Comparison of ENCODE assay signal across 13 cellular contexts in genomic region chr2:70078384-70078783, GRCh38. TPM values are rescaled to one million over a fixed set of nuclear protein-coding genes. Genes with fewer than 3 reads are reported as not detected.
DNase-seq lines count a peak whose midpoint lies in the region; ATAC-seq and TF ChIP-seq lines count a peak whose summit lies in the region.
"Had no signal": no experiment of that assay in that cellular context is flagged by ENCODE, and none has a peak within 500 bp of the region (broad histone marks: within the 10 kb centered on the region; RNA-seq: fewer than 3 reads in every experiment).

No MANE protein-coding gene starts in this region.

- peak overlapping the region; percentile 55 for H3K4me2 ChIP-seq in BLaER1
- H3K4me2 ChIP-seq in DND-41 (ENCODE audit: insufficient read depth, low read length) = no peak overlapping the region
- no peak overlapping the region for H3K4me2 ChIP-seq in mesenchymal stem cell (ENCODE audit: low read length, poor library complexity, severe bottlenecking)
- H3K4me2 ChIP-seq in neuronal stem cell (ENCODE audit: insufficient read depth, low read length, poor library complexity, severe bottlenecking) = no peak overlapping the region

- DNase-seq in DND-41 = no peak
- no peak for DNase-seq in WTC11 (ENCODE audit: low spot score)
- no peak for DNase-seq in mesenchymal stem cell
- no peak for DNase-seq in stimulated activated CD4-positive, alpha-beta T cell treated with anti-CD3 and anti-CD28 coated beads, Interleukin-15, amount 100 ng/mL, for 24 hours
- no peak for DNase-seq in neuronal stem cell (ENCODE audit: low spot score)
- no peak for DNase-seq in NCI-H2107 (lab: John Stamatoyannopoulos, UW)
- DNase-seq: COR-L47; midbrain; NCI-H345; Peyer's patch; stimulated activated CD4-positive, alpha-beta T cell treated with anti-CD3 and anti-CD28 coated beads, Interleukin-4, amount 100 ng/mL, for 1 hour had no signal

- H3K79me2 ChIP-seq in DND-41 (ENCODE audit: insufficient read depth, low read length) = peaks cover 17% of the 10 kb centered on the region; the same call in 1 of the 2 replicates

- no peak overlapping the region for H3K4me3 ChIP-seq in BLaER1
- no peak overlapping the region for H3K4me3 ChIP-seq in DND-41 (ENCODE audit: low read depth in 1 of 2, low read length in 2 of 2)
- no peak overlapping the region for H3K4me3 ChIP-seq in mesenchymal stem cell (ENCODE audit: insufficient read depth in 1 of 2, low read depth in 1 of 2, low read length in 2 of 2)
- H3K4me3 ChIP-seq in neuronal stem cell (ENCODE audit: low read length in 2 of 2) = no peak overlapping the region
- H3K4me3 ChIP-seq: Peyer's patch had no signal

- TF ChIP-seq CTCF in DND-41 (IDR thresholded peaks at IDR 0.05; ENCODE audit: borderline replicate concordance, extremely low read depth, low read length, poor library complexity, severe bottlenecking) (no peak), WTC11 (IDR thresholded peaks at IDR 0.05) (no peak)

- no peak overlapping the region for H2BK15ac ChIP-seq in mesenchymal stem cell (ENCODE audit: low read depth, poor library complexity, severe bottlenecking)
- H2BK15ac ChIP-seq in neuronal stem cell (ENCODE audit: low read length) = no peak overlapping the region

- H2BK120ac ChIP-seq in mesenchymal stem cell (ENCODE audit: low read depth, low read length) = no peak overlapping the region
- H2BK120ac ChIP-seq in neuronal stem cell (ENCODE audit: low read depth, low read length) = no peak overlapping the region

- H2AK5ac ChIP-seq in mesenchymal stem cell (ENCODE audit: low read length, severe bottlenecking) = no peak overlapping the region
- no peak overlapping the region for H2AK5ac ChIP-seq in neuronal stem cell (ENCODE audit: low read depth, low read length)

- H2BK5ac ChIP-seq in mesenchymal stem cell (ENCODE audit: low read depth, low read length, poor library complexity, severe bottlenecking) (no peak overlapping the region), neuronal stem cell (ENCODE audit: low read length) (no peak overlapping the region)

- H3K4me1 ChIP-seq in BLaER1 (peaks cover 37% of the 10 kb centered on the region), DND-41 (ENCODE audit: insufficient read depth, low read length) (peaks cover 11% of the 10 kb centered on the region; the same call in 1 of the 2 replicates), mesenchymal stem cell (ENCODE audit: control insufficient read depth, insufficient read depth, low read depth, low read length) (peaks cover 4% of the 10 kb centered on the region), neuronal stem cell (ENCODE audit: control insufficient read depth in 2 of 2, insufficient read depth in 1 of 2, low read depth in 1 of 2, low read length in 2 of 2) (no peaks in the 10 kb centered on the region)

- no peak overlapping the region for H3K23ac ChIP-seq in mesenchymal stem cell (ENCODE audit: low read length in 2 of 2)
- no peak overlapping the region for H3K23ac ChIP-seq in neuronal stem cell (ENCODE audit: low read depth, low read length, poor library complexity)

- H3K4me3 Mint-ChIP-seq in WTC11 = no peak overlapping the region

- H2AFZ ChIP-seq in DND-41 (ENCODE audit: low read depth, low read length) (no peak overlapping the region), mesenchymal stem cell (ENCODE audit: low read depth, low read length) (no peak overlapping the region), neuronal stem cell (ENCODE audit: low read length) (no peak overlapping the region)

- H4K20me1 ChIP-seq in BLaER1 (no peaks in the 10 kb centered on the region), DND-41 (ENCODE audit: insufficient read depth, low read length) (no peaks in the 10 kb centered on the region)

- no peak overlapping the region for H3K14ac ChIP-seq in mesenchymal stem cell (ENCODE audit: low read length in 2 of 2)
- no peak overlapping the region for H3K14ac ChIP-seq in neuronal stem cell (ENCODE audit: low read length)

- H3K4ac ChIP-seq in mesenchymal stem cell (ENCODE audit: low read depth in 1 of 2, low read length in 2 of 2) (no peak overlapping the region), neuronal stem cell (ENCODE audit: low read length) (no peak overlapping the region)

- H3K27ac ChIP-seq in BLaER1 (peak overlapping the region; percentile 66), DND-41 (ENCODE audit: low read length) (peak overlapping the region; percentile 25; the same call in 1 of the 2 replicates), mesenchymal stem cell (ENCODE audit: low read length, poor library complexity, severe bottlenecking) (no peak overlapping the region), neuronal stem cell (replicated peaks; ENCODE audit: low read length) (no peak overlapping the region)
- H3K27ac ChIP-seq: Peyer's patch had no signal

- POLR2A ChIA-PET in WTC11 (lab: Charles Lee) = interaction anchor here (1.4 kb wide), 1 partner anchor 164 kb away, joined by 4 read pairs; the partner anchor contains the start of gene MXD1

- H4K8ac ChIP-seq in mesenchymal stem cell (ENCODE audit: low read length) (no peak overlapping the region), neuronal stem cell (ENCODE audit: low read depth, low read length) (no peak overlapping the region)

- H3K36me3 ChIP-seq in BLaER1 (peaks cover 99% of the 10 kb centered on the region), DND-41 (ENCODE audit: insufficient read depth, low read length) (peaks cover 73% of the 10 kb centered on the region), mesenchymal stem cell (ENCODE audit: control insufficient read depth in 1 of 2, insufficient read depth in 2 of 2, low read depth in 1 of 2, low read length in 2 of 2) (peaks cover 35 to 79% of the 10 kb centered on the region in 2 experiments), neuronal stem cell (replicated peaks in 1 of 2; ENCODE audit: control insufficient read depth in 2 of 2, insufficient read depth in 2 of 2, low read length in 2 of 2) (peaks cover 18 to 94% of the 10 kb centered on the region in 2 donors)

- 0 out of 2 replicates have a peak overlapping the region, but pooled peaks have one; percentile 20 for H3K9ac ChIP-seq in BLaER1
- no peak overlapping the region for H3K9ac ChIP-seq in DND-41 (ENCODE audit: low read depth, low read length)
- H3K9ac ChIP-seq in mesenchymal stem cell (ENCODE audit: low read length) = peak overlapping the region; percentile 2
- no peak overlapping the region for H3K9ac ChIP-seq in neuronal stem cell (ENCODE audit: low read depth, low read length, poor library complexity)

- H3K4me1 Mint-ChIP-seq in WTC11 = peaks cover 13% of the 10 kb centered on the region

- H3K79me1 ChIP-seq in mesenchymal stem cell (replicated peaks; ENCODE audit: low read length, poor library complexity, severe bottlenecking) (peaks cover 24% of the 10 kb centered on the region), neuronal stem cell (ENCODE audit: low read depth, low read length) (no peaks in the 10 kb centered on the region)

- H3K27me3 Mint-ChIP-seq in WTC11 (ENCODE audit: low read depth) = no peaks in the 10 kb centered on the region

- H3K18ac ChIP-seq in mesenchymal stem cell (ENCODE audit: low read depth in 1 of 2, low read length in 2 of 2) (no peak overlapping the region), neuronal stem cell (ENCODE audit: low read length) (no peak overlapping the region)

- H3K27me3 ChIP-seq in BLaER1 (no peaks in the 10 kb centered on the region), DND-41 (ENCODE audit: insufficient read depth, low read length, poor library complexity) (no peaks in the 10 kb centered on the region), mesenchymal stem cell (ENCODE audit: control insufficient read depth in 1 of 2, insufficient read depth in 1 of 2, low read length in 2 of 2) (no peaks in the 10 kb centered on the region), neuronal stem cell (ENCODE audit: control insufficient read depth in 3 of 3, insufficient read depth in 3 of 3, low read depth in 1 of 3, low read length in 3 of 3) (no peaks in the 10 kb centered on the region)
- H3K27me3 ChIP-seq: Peyer's patch had no signal

- CTCF ChIA-PET in WTC11 (lab: Charles Lee) = interaction anchor here (0.7 to 1.7 kb wide), 2 partner anchors 112 to 164 kb away, joined by 3 read pairs; partner anchors contain the start of genes C2orf42 and MXD1

- H3K36me3 Mint-ChIP-seq in WTC11 = peaks cover 55% of the 10 kb centered on the region

- no peaks in the 10 kb centered on the region for H3K9me3 ChIP-seq in BLaER1
- no peaks in the 10 kb centered on the region for H3K9me3 ChIP-seq in DND-41 (ENCODE audit: insufficient read depth, low read length, severe bottlenecking)
- no peaks in the 10 kb centered on the region for H3K9me3 ChIP-seq in mesenchymal stem cell (ENCODE audit: control insufficient read depth, low read length)
- no peaks in the 10 kb centered on the region for H3K9me3 ChIP-seq in neuronal stem cell (replicated peaks in 1 of 2; ENCODE audit: control insufficient read depth in 2 of 2, insufficient read depth in 1 of 2, low read depth in 1 of 2, low read length in 2 of 2)
- H3K9me3 ChIP-seq: Peyer's patch had no signal

- H3K9me3 Mint-ChIP-seq in WTC11 = no peaks in the 10 kb centered on the region

- ATAC-seq in DND-41 (ENCODE audit: insufficient read depth, low read depth) (peak; percentile 41; the same call in 1 of the 3 replicates), WTC11 (no peak), GM21423 (IDR thresholded peaks at IDR 0.05; ENCODE audit: unreplicated experiment) (no peak)

- no peak overlapping the region for H2BK12ac ChIP-seq in mesenchymal stem cell (ENCODE audit: low read length in 2 of 2)
- H2BK12ac ChIP-seq in neuronal stem cell (ENCODE audit: low read length) = no peak overlapping the region

- H3K27ac Mint-ChIP-seq in WTC11 = peak overlapping the region; percentile 36

- H4K91ac ChIP-seq in mesenchymal stem cell (ENCODE audit: low read length) = no peak overlapping the region
- H4K91ac ChIP-seq in neuronal stem cell (ENCODE audit: low read depth, low read length, poor library complexity) = no peak overlapping the region

TF ChIP-seq in WTC11, 78 proteins besides CTCF, POLR2A, EP300 and RAD21:
- no peak for TF ChIP-seq ZNF138 (CRISPR knock-in tag; conservative IDR thresholded peaks at IDR 0.05)
TF ChIP-seq in WTC11: peak in this region for 0.

RNA-seq across cellular contexts. Expression of gene PCBP1, which starts 8.9 kb away (rescaled TPM):
- 489 to 528 TPM (median 518 TPM) in 3 replicates for total RNA-seq in WTC11 (2021)
- 232 TPM for polyA plus RNA-seq in mesenchymal stem cell (2013, experiment 1 of 2)
- 289 TPM for polyA plus RNA-seq in mesenchymal stem cell (2013, experiment 2 of 2)
- polyA plus RNA-seq in neuronal stem cell (2013, experiment 1 of 2) = 359 TPM
- 357 TPM for polyA plus RNA-seq in neuronal stem cell (2013, experiment 2 of 2)

Comparison
In these comparisons a context has a peak if more than half of its experiments do, and no peak if none do; other contexts are left out.
1. H3K27ac ChIP-seq: peak in BLaER1 (single experiment) and DND-41 (single experiment); none in mesenchymal stem cell (single experiment) and neuronal stem cell (single experiment).
2. H3K9ac ChIP-seq: peak in BLaER1 (single experiment) and mesenchymal stem cell (single experiment); none in DND-41 (single experiment) and neuronal stem cell (single experiment).